In genomic region chr14:90893028-90893427, GRCh38 we compare ENCODE assay signal across 21 cellular contexts.
"Had no signal": no experiment of that assay in that cellular context is flagged by ENCODE, and none has a peak within 500 bp of the region (broad histone marks: within the 10 kb centered on the region; RNA-seq: fewer than 3 reads in every experiment).

No MANE protein-coding gene starts in this region.

- H3K9me3 Mint-ChIP-seq: activated naive CD8-positive, alpha-beta T cell treated with anti-CD3 and anti-CD28 coated beads for 36 hours; activated T-cell treated with anti-CD3 and anti-CD28 coated beads, Interleukin-2, amount 50 U/mL, for 4 hours; naive thymus-derived CD4-positive, alpha-beta T cell; neural crest cell; T-cell; T-helper 2 cell treated with Interferon-gamma antibody and Interleukin-4, amounts not matched to agents 5 μg/mL and 100 μg/mL, for 36 hours had no signal

- H3K9me3 ChIP-seq: esophagus squamous epithelium, gastrocnemius medialis, upper lobe of left lung had no signal

- H3K27me3 ChIP-seq: esophagus squamous epithelium, gastrocnemius medialis, upper lobe of left lung had no signal

- H3K27me3 Mint-ChIP-seq: activated naive CD8-positive, alpha-beta T cell treated with anti-CD3 and anti-CD28 coated beads for 36 hours; naive thymus-derived CD4-positive, alpha-beta T cell; T-cell had no signal

- H3K4me2 ChIP-seq: smooth muscle cell had no signal

- H3K4me1 ChIP-seq: esophagus squamous epithelium, gastrocnemius medialis, upper lobe of left lung had no signal

- ATAC-seq: activated T-cell treated with anti-CD3 and anti-CD28 coated beads, Interleukin-2, amount 50 U/mL, for 4 hours; gastrocnemius medialis; naive thymus-derived CD4-positive, alpha-beta T cell; sciatic nerve; T-cell had no signal

- DNase-seq: activated CD4-positive, alpha-beta T cell treated with anti-CD3 and anti-CD28 coated beads, Interleukin-2, amount 50 U/mL, for 4 hours; activated CD8-positive, alpha-beta memory T cell treated with anti-CD3 and anti-CD28 coated beads for 24 hours; activated CD8-positive, alpha-beta memory T cell treated with anti-CD3 and anti-CD28 coated beads, Interleukin-2, amount 50 U/mL, for 4 hours; activated naive CD4-positive, alpha-beta T cell treated with Interleukin-2 at 50 U/mL for 16 hours; activated naive CD8-positive, alpha-beta T cell treated with anti-CD3 and anti-CD28 coated beads for 36 hours; activated T-cell treated with anti-CD3 and anti-CD28 coated beads, Interleukin-2, amount 50 U/mL, for 4 hours; central memory CD4-positive, alpha-beta T cell; esophagus squamous epithelium; gastrocnemius medialis; naive thymus-derived CD4-positive, alpha-beta T cell; occipital lobe; stimulated activated CD4-positive, alpha-beta T cell treated with anti-CD3 and anti-CD28 coated beads, Interleukin-15, amount 100 ng/mL, for 24 hours; stimulated activated naive CD4-positive, alpha-beta T cell; T-cell; upper lobe of left lung had no signal

- H3K4me3 Mint-ChIP-seq: activated naive CD8-positive, alpha-beta T cell treated with anti-CD3 and anti-CD28 coated beads for 36 hours; activated T-cell treated with anti-CD3 and anti-CD28 coated beads, Interleukin-2, amount 50 U/mL, for 4 hours; naive thymus-derived CD4-positive, alpha-beta T cell; neural crest cell; T-cell; T-helper 2 cell treated with Interferon-gamma antibody and Interleukin-4, amounts not matched to agents 5 μg/mL and 100 μg/mL, for 36 hours had no signal

- H3K27ac ChIP-seq: esophagus squamous epithelium, gastrocnemius medialis, upper lobe of left lung had no signal

- H3K4me1 Mint-ChIP-seq: naive thymus-derived CD4-positive, alpha-beta T cell; neural crest cell; T-cell had no signal

- FAIRE-seq: astrocyte had no signal

- H3K27ac Mint-ChIP-seq: activated naive CD8-positive, alpha-beta T cell treated with anti-CD3 and anti-CD28 coated beads for 36 hours; naive thymus-derived CD4-positive, alpha-beta T cell; T-cell; T-helper 2 cell treated with Interferon-gamma antibody and Interleukin-4, amounts not matched to agents 5 μg/mL and 100 μg/mL, for 36 hours had no signal

- H3K4me3 ChIP-seq: esophagus squamous epithelium, gastrocnemius medialis, lung, smooth muscle cell, upper lobe of left lung had no signal
